In genomic region chr10:14080795-14081194, GRCh38 we compare ENCODE assay signal across 30 cellular contexts.
"Had no signal": no experiment of that assay in that cellular context is flagged by ENCODE, and none has a peak within 500 bp of the region (broad histone marks: within the 10 kb centered on the region; RNA-seq: fewer than 3 reads in every experiment).

No MANE protein-coding gene starts in this region.

- H3K4me1 ChIP-seq: adrenal gland, ascending aorta, body of pancreas, breast epithelium had no signal

- H3K36me3 ChIP-seq: adrenal gland, ascending aorta, brain microvascular endothelial cell, breast epithelium, cardiac muscle cell had no signal

- DNase-seq: activated effector memory CD4-positive, alpha-beta T cell treated with anti-CD3 and anti-CD28 coated beads, Interleukin-2, amount 50 U/mL, for 16 hours; activated effector memory CD4-positive, alpha-beta T cell treated with Interleukin-2 at 50 U/mL for 16 hours; activated gamma-delta T cell; activated gamma-delta T cell treated with Interleukin-2 at 50 U/mL for 16 hours; activated naive CD4-positive, alpha-beta T cell; activated naive CD4-positive, alpha-beta T cell treated with anti-CD3 and anti-CD28 coated beads for 36 hours; activated naive CD4-positive, alpha-beta T cell treated with anti-CD3 and anti-CD28 coated beads, Interleukin-2, amount 10 ng/mL, durations not matched to agents 7 days and 5 days; activated naive CD4-positive, alpha-beta T cell treated with anti-CD3 and anti-CD28 coated beads, Interleukin-2, amount 50 U/mL, for 16 hours; activated naive CD4-positive, alpha-beta T cell treated with Interleukin-2 at 50 U/mL for 16 hours; activated naive CD8-positive, alpha-beta T cell treated with anti-CD3 and anti-CD28 coated beads for 36 hours; activated naive CD8-positive, alpha-beta T cell treated with anti-CD3 and anti-CD28 coated beads, Interleukin-2, amount 10 ng/mL, durations not matched to agents 7 days and 5 days; activated naive CD8-positive, alpha-beta T cell treated with anti-CD3 and anti-CD28 coated beads, Interleukin-2, amount 50 U/mL, for 24 hours; activated T-cell treated with anti-CD3 and anti-CD28 coated beads, Interleukin-2, amount 50 U/mL, for 4 hours; activated T-cell treated with anti-CD3 and anti-CD28 coated beads, Interleukin-2, amount 50 U/mL, for 48 hours; activated T-cell treated with anti-CD3 and anti-CD28 coated beads, Interleukin-2, amount 50 U/mL, for 72 hours; adrenal gland; amniotic stem cell; amygdala; anterior cingulate cortex; aorta; body of pancreas; brain microvascular endothelial cell; caudate nucleus; central memory CD4-positive, alpha-beta T cell; cerebellar nuclear complex had no signal

- H3K4me3 ChIP-seq: adrenal gland, ascending aorta, body of pancreas, breast epithelium, cardiac muscle cell had no signal

- ATAC-seq: activated naive CD4-positive, alpha-beta T cell treated with anti-CD3 and anti-CD28 coated beads, Interleukin-2, amount 50 U/mL, for 72 hours; activated naive CD8-positive, alpha-beta T cell treated with anti-CD3 and anti-CD28 coated beads, Interleukin-2, amount 50 U/mL, for 24 hours; activated T-cell treated with anti-CD3 and anti-CD28 coated beads, Interleukin-2, amount 50 U/mL, for 4 hours; activated T-cell treated with anti-CD3 and anti-CD28 coated beads, Interleukin-2, amount 50 U/mL, for 72 hours; activated T-helper 17 cell treated with anti-CD3 and anti-CD28 coated beads, Interleukin-2, amount 50 U/mL, for 72 hours; body of pancreas had no signal

- H3K27me3 ChIP-seq: adrenal gland, ascending aorta, body of pancreas, brain microvascular endothelial cell, breast epithelium, cardiac muscle cell had no signal

- H3K27ac ChIP-seq: adrenal gland, ascending aorta, body of pancreas, brain microvascular endothelial cell, breast epithelium, cardiac muscle cell had no signal

- H3K9me3 ChIP-seq: adrenal gland, body of pancreas had no signal
